ENCODE assay signal across 8 cellular contexts in the genomic region with DNA sequence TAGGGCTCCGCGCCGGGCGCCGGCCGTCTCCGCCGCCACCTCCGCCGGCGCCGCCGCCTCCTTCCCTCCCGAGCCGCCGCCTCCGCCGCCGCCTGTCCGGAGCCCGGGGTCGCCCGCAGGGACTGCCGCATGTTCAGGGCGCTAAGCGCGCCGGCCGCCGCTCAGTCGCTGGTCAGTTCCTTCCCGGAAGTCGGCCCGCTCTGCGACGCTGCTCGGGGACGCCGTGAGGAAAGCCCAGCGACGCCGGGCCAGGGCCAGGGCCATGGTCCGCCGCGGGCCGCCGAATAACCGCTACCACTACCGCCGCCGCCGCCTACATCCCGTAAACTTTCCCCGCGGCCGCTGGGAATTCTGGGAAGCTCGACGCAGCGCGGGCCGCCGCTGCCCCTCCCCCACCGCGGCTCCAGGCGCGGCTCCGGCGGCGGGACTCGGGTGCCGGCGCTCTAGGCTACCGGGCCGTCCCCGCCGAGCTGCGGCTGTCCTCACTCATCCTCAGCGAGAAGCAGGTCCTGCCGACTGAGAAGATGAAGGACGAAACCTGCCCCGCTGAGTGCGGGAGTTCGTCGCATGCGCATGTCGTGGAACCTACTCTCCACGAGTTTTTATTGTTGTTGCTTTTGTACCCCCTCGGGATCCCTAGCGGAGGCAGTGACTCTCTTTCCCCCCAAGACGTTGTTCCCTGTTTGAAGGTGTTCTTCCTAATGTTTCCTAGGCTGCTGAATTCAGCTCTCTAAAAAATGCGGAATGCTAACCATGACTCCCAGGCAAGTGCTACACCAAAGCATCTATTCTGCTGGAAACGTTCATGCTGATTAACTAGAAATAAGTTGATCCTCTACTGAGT. TPM values are rescaled to one million over a fixed set of nuclear protein-coding genes. Genes with fewer than 3 reads are reported as not detected.
DNase-seq lines count a peak whose midpoint lies in the region; ATAC-seq, FAIRE-seq and TF ChIP-seq lines count a peak whose summit lies in the region.

A gene (minus strand): TSS at position 299 of the 844 bp plus-strand sequence. CDS start 339 bp downstream, outside the sequence.

- peak within 1 kb of the TSS; percentile 47 for H4K8ac ChIP-seq in trophoblast cell (ENCODE audit: low read depth, low read length)

- peak in 1 of 4 donors; percentile 61 for TF ChIP-seq EP300 in upper lobe of left lung (IDR thresholded peaks at IDR 0.05)

- H3K9me3 Mint-ChIP-seq in activated naive CD8-positive, alpha-beta T cell treated with anti-CD3 and anti-CD28 coated beads, Interleukin-2, amount 10 ng/mL, durations not matched to agents 7 days and 5 days: no peaks in the 10 kb centered on the region

- DNase-seq in H4 (ENCODE audit: low spot score) (peak; percentile 75), MG63 (peak; percentile 69), SK-N-MC (ENCODE audit: low read depth, low spot score) (peak; percentile 52), Right ventricle myocardium superior (peak; percentile 91), trophoblast cell (peak; percentile 56 to 73), upper lobe of left lung (peak; percentile 80 to 95)
- DNase-seq in activated naive CD8-positive, alpha-beta T cell treated with anti-CD3 and anti-CD28 coated beads, Interleukin-2, amount 10 ng/mL, durations not matched to agents 7 days and 5 days: peak; percentile 69

- H3K27me3 ChIP-seq in MG63 (no peaks in the 10 kb centered on the region), trophoblast cell (ENCODE audit: insufficient read depth, low read length) (no peaks in the 10 kb centered on the region), upper lobe of left lung (no peaks in the 10 kb centered on the region)

- peak within 1 kb of the TSS; percentile 86 for H2AFZ ChIP-seq in trophoblast cell (ENCODE audit: insufficient read depth, low read length, poor library complexity)

- H3K4me1 Mint-ChIP-seq in activated naive CD8-positive, alpha-beta T cell treated with anti-CD3 and anti-CD28 coated beads, Interleukin-2, amount 10 ng/mL, durations not matched to agents 7 days and 5 days: peaks cover 11% of the 10 kb centered on the region

- ATAC-seq in activated naive CD8-positive, alpha-beta T cell treated with anti-CD3 and anti-CD28 coated beads, Interleukin-2, amount 10 ng/mL, durations not matched to agents 7 days and 5 days (ENCODE audit: low read depth): peak; percentile 74
- peak; percentile 97 for ATAC-seq in Right ventricle myocardium superior (ENCODE audit: poor library complexity)
- ATAC-seq in upper lobe of left lung (ENCODE audit: low FRiP score in 2 of 2): peak; percentile 85 to 96

- H4K12ac ChIP-seq in trophoblast cell (ENCODE audit: low read depth, low read length): peak within 1 kb of the TSS; percentile 82

- H3K36me3 ChIP-seq in MG63: no peaks in the 10 kb centered on the region
- H3K36me3 ChIP-seq in SK-N-MC (ENCODE audit: insufficient read depth, low read length): peaks cover 14% of the 10 kb centered on the region
- H3K36me3 ChIP-seq in trophoblast cell (ENCODE audit: control insufficient read depth in 1 of 2, insufficient read depth in 2 of 2, low read length in 2 of 2): peaks cover 0 to 1% of the 10 kb centered on the region in 2 experiments
- peaks cover 0 to 9% (median 2%) of the 10 kb centered on the region in 4 donors for H3K36me3 ChIP-seq in upper lobe of left lung

- peak within 1 kb of the TSS; percentile 83 for H3K14ac ChIP-seq in trophoblast cell (ENCODE audit: low read length)

- H3K27ac ChIP-seq in SK-N-MC (peak within 1 kb of the TSS; percentile 86), trophoblast cell (ENCODE audit: low read depth, low read length) (peak within 1 kb of the TSS; percentile 93), upper lobe of left lung (peak within 1 kb of the TSS; percentile 93 to 99 (median 96))

- peaks cover 4% of the 10 kb centered on the region for H3K27me3 Mint-ChIP-seq in activated naive CD8-positive, alpha-beta T cell treated with anti-CD3 and anti-CD28 coated beads, Interleukin-2, amount 10 ng/mL, durations not matched to agents 7 days and 5 days

- no peak within 1 kb of the TSS for H3K23ac ChIP-seq in trophoblast cell (ENCODE audit: low read length)

- H3K4me1 ChIP-seq in trophoblast cell (ENCODE audit: control insufficient read depth in 1 of 2, insufficient read depth in 2 of 2, low read length in 2 of 2) (peaks cover 2 to 3% of the 10 kb centered on the region in 2 experiments), upper lobe of left lung (peaks cover 12 to 29% (median 15%) of the 10 kb centered on the region in 4 donors)

- peaks cover 4% of the 10 kb centered on the region for H3K36me3 Mint-ChIP-seq in activated naive CD8-positive, alpha-beta T cell treated with anti-CD3 and anti-CD28 coated beads, Interleukin-2, amount 10 ng/mL, durations not matched to agents 7 days and 5 days

- H3K18ac ChIP-seq in trophoblast cell (ENCODE audit: low read length): peak within 1 kb of the TSS; percentile 91

- H2BK5ac ChIP-seq in trophoblast cell (ENCODE audit: low read depth, low read length, poor library complexity): peak within 1 kb of the TSS; percentile 87

- H2AK5ac ChIP-seq in trophoblast cell (ENCODE audit: low read length): no peak within 1 kb of the TSS

- peak within 1 kb of the TSS; percentile 84 for H2BK120ac ChIP-seq in trophoblast cell (ENCODE audit: insufficient read depth, low read length, poor library complexity)

- H4K91ac ChIP-seq in trophoblast cell (ENCODE audit: low read depth, low read length): peak within 1 kb of the TSS; percentile 74

- H3K9ac ChIP-seq in SK-N-MC (ENCODE audit: insufficient read length) (peak within 1 kb of the TSS; percentile 89), trophoblast cell (ENCODE audit: low read length) (peak within 1 kb of the TSS; percentile 83)

- H3K79me2 ChIP-seq in trophoblast cell (ENCODE audit: control insufficient read depth, insufficient read depth, low read length, poor library complexity): peaks cover 5% of the 10 kb centered on the region

- no peak within 1 kb of the TSS for H3K4me3 Mint-ChIP-seq in activated naive CD8-positive, alpha-beta T cell treated with anti-CD3 and anti-CD28 coated beads, Interleukin-2, amount 10 ng/mL, durations not matched to agents 7 days and 5 days

- WGBS in trophoblast cell (ENCODE audit: extremely low coverage, insufficient coverage, insufficient read length): no CpG with 5 or more reads among the region's 92 CpGs
- WGBS in upper lobe of left lung, 2 donors: 0% methylated on average over 36 to 45 of the region's 92 CpGs

- POLR2A ChIA-PET in activated naive CD8-positive, alpha-beta T cell treated with anti-CD3 and anti-CD28 coated beads, Interleukin-2, amount 10 ng/mL, durations not matched to agents 7 days and 5 days (lab: Charles Lee): interaction anchor here (0.7 kb wide), 1 partner anchor 142 kb away, joined by 3 read pairs; no protein-coding TSS in a partner anchor

- peak within 1 kb of the TSS; percentile 76 for H3K4me2 ChIP-seq in trophoblast cell (ENCODE audit: low read length)

- H3K4me3 ChIP-seq in MG63 (peak within 1 kb of the TSS; percentile 66), SK-N-MC (peak within 1 kb of the TSS; percentile 98), trophoblast cell (ENCODE audit: low read depth, low read length) (peak within 1 kb of the TSS; percentile 85), upper lobe of left lung (peak within 1 kb of the TSS; percentile 54 to 89 (median 88))

- peaks cover 9% of the 10 kb centered on the region for H3K79me1 ChIP-seq in trophoblast cell (ENCODE audit: low read length)

- intact Hi-C loops in Right ventricle myocardium superior (cut with DNase I): loop anchor here (10.0 kb wide), 1 partner anchor 443 kb away; no protein-coding TSS in a partner anchor

- FAIRE-seq in G401.6 (lab: Jason Lieb, UNC): peak; percentile 41

- H3K27ac Mint-ChIP-seq in activated naive CD8-positive, alpha-beta T cell treated with anti-CD3 and anti-CD28 coated beads, Interleukin-2, amount 10 ng/mL, durations not matched to agents 7 days and 5 days: peak within 1 kb of the TSS; percentile 57

- peak in 1 of 6 experiments; percentile 24 for TF ChIP-seq CTCF in upper lobe of left lung (IDR thresholded peaks at IDR 0.05)

- peak within 1 kb of the TSS; percentile 70 for H3K4ac ChIP-seq in trophoblast cell (ENCODE audit: low read depth, low read length)

- TF ChIP-seq POLR2A in upper lobe of left lung (IDR thresholded peaks at IDR 0.05): peak; percentile 17 to 96 (median 92)

- H3K9me3 ChIP-seq in MG63: no peaks in the 10 kb centered on the region
- H3K9me3 ChIP-seq in SK-N-MC (ENCODE audit: low read depth, low read length): no peaks in the 10 kb centered on the region
- no peaks in the 10 kb centered on the region for H3K9me3 ChIP-seq in trophoblast cell (ENCODE audit: insufficient read depth, low read depth, low read length)
- H3K9me3 ChIP-seq in upper lobe of left lung: no peaks in the 10 kb centered on the region

- peak within 1 kb of the TSS; percentile 27 for H2BK12ac ChIP-seq in trophoblast cell (ENCODE audit: low read length)

RNA-seq across cellular contexts. Expression of the gene that starts here (rescaled TPM):
- total RNA-seq in H4 (2014; rRNA removed; shearing (Covaris generic)): 19.4 and 29.1 TPM in 2 replicates
- 10.6 and 36.2 TPM in 2 replicates for total RNA-seq in MG63 (2014; rRNA removed; shearing (Covaris generic); ENCODE audit: low replicate concordance)
- 1 to 10 TPM; 6.7 to 7.2 TPM for total RNA-seq in activated naive CD8-positive, alpha-beta T cell treated with anti-CD3 and anti-CD28 coated beads, Interleukin-2, amount 10 ng/mL, durations not matched to agents 7 days and 5 days
- 22.6 TPM for total RNA-seq in Right ventricle myocardium superior
- polyA plus RNA-seq in trophoblast cell (2013): 22.9 and 23.9 TPM in 2 replicates
- total RNA-seq in upper lobe of left lung: 10 to 100 TPM; 29.3 to 63.9 (median 34.3) TPM

Comparison
In these comparisons a context has a peak if more than half of its experiments do, and no peak if none do; other contexts are left out.
1. Peak in every context shown above with its lines: DNase-seq, ATAC-seq, H3K4me3 ChIP-seq and H3K27ac ChIP-seq.